1 cellular context compared by ENCODE assay signal in the genomic region with DNA sequence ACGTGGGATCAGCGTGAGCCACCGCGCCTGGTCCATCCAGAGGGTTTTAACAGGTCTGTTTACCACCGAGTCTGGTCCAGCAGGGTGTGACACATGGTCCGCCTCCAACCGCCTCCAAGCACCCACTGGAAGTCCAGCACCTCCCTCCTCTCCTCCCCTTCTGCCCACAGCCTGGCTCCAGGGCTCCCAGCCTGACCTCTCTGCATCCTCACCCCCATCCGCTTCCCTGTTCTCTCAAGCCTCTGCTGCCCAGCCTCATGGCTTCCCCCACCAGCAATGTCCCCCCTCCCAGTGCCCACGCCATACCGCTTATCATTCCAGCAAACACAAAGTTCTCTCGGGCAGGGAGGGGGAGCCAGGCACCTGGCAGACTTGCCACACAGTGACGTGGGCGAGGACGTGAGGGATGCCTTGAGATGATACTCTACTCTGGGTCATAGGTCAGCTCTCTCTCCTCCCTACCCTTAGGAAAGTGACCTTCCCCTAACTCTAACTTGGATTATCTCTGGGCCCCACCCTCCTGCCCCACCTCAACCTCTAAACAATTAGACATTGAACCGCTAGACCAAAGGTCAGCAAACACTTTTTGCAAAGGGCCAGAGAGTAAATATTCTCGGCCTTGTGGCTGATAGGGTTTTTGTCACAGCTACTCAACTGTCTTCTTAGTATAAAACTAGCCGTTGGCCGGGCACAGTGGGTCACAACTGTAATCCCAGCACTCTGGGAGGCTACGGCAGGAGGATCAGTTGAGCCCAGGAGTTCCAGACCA.
TF ChIP-seq lines count a peak whose summit lies in the region.

No MANE protein-coding gene starts in this region.

TF ChIP-seq in HepG2, 621 proteins besides CTCF, POLR2A, EP300 and RAD21 (continued from another document and continues in another):
- TF ChIP-seq, protein P1, sequence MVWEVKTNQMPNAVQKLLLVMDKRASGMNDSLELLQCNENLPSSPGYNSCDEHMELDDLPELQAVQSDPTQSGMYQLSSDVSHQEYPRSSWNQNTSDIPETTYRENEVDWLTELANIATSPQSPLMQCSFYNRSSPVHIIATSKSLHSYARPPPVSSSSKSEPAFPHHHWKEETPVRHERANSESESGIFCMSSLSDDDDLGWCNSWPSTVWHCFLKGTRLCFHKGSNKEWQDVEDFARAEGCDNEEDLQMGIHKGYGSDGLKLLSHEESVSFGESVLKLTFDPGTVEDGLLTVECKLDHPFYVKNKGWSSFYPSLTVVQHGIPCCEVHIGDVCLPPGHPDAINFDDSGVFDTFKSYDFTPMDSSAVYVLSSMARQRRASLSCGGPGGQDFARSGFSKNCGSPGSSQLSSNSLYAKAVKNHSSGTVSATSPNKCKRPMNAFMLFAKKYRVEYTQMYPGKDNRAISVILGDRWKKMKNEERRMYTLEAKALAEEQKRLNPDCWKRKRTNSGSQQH (CRISPR knock-in tag; IDR thresholded peaks at IDR 0.05; ENCODE audit: low read depth), result no peak
- TF ChIP-seq, protein P2, sequence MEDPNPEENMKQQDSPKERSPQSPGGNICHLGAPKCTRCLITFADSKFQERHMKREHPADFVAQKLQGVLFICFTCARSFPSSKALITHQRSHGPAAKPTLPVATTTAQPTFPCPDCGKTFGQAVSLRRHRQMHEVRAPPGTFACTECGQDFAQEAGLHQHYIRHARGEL (CRISPR knock-in tag; IDR thresholded peaks at IDR 0.05), result no peak
- no peak for TF ChIP-seq GTF3A (CRISPR knock-in tag; conservative IDR thresholded peaks at IDR 0.05)
- no peak for TF ChIP-seq SRSF9 (IDR thresholded peaks at IDR 0.05; ENCODE audit: borderline replicate concordance, insufficient read depth, low read depth, low read length, poor library complexity, severe bottlenecking)
- TF ChIP-seq CHCHD3 (CRISPR knock-in tag; IDR thresholded peaks at IDR 0.05), result no peak
- peak; percentile 75 for TF ChIP-seq AGO2 (optimal IDR thresholded peaks at IDR 0.05; ENCODE audit: low read depth, low read length)
- TF ChIP-seq, protein P3, sequence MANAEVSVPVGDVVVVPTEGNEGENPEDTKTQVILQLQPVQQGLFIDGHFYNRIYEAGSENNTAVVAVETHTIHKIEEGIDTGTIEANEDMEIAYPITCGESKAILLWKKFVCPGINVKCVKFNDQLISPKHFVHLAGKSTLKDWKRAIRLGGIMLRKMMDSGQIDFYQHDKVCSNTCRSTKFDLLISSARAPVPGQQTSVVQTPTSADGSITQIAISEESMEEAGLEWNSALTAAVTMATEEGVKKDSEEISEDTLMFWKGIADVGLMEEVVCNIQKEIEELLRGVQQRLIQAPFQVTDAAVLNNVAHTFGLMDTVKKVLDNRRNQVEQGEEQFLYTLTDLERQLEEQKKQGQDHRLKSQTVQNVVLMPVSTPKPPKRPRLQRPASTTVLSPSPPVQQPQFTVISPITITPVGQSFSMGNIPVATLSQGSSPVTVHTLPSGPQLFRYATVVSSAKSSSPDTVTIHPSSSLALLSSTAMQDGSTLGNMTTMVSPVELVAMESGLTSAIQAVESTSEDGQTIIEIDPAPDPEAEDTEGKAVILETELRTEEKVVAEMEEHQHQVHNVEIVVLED (CRISPR knock-in tag; IDR thresholded peaks at IDR 0.05; ENCODE audit: borderline replicate concordance), result peak; percentile 69
- TF ChIP-seq XBP1 (CRISPR knock-in tag; IDR thresholded peaks at IDR 0.05), result no peak
- no peak for TF ChIP-seq NFE2 (CRISPR knock-in tag; IDR thresholded peaks at IDR 0.05)
- TF ChIP-seq ZNF780A (CRISPR knock-in tag; IDR thresholded peaks at IDR 0.05), result peak; percentile 87; the same call in 1 of the 2 replicates
- TF ChIP-seq ZNF337 (CRISPR knock-in tag; IDR thresholded peaks at IDR 0.05; ENCODE audit: borderline replicate concordance, low read depth), result 0 out of 2 replicates have a peak, but pooled peaks have one; percentile 41
- TF ChIP-seq ZMYM2 (CRISPR knock-in tag; IDR thresholded peaks at IDR 0.05), result peak; percentile 99
- TF ChIP-seq CCDC6 (CRISPR knock-in tag; IDR thresholded peaks at IDR 0.05), result peak; percentile 36; the same call in 1 of the 2 replicates
- TF ChIP-seq, protein P4, sequence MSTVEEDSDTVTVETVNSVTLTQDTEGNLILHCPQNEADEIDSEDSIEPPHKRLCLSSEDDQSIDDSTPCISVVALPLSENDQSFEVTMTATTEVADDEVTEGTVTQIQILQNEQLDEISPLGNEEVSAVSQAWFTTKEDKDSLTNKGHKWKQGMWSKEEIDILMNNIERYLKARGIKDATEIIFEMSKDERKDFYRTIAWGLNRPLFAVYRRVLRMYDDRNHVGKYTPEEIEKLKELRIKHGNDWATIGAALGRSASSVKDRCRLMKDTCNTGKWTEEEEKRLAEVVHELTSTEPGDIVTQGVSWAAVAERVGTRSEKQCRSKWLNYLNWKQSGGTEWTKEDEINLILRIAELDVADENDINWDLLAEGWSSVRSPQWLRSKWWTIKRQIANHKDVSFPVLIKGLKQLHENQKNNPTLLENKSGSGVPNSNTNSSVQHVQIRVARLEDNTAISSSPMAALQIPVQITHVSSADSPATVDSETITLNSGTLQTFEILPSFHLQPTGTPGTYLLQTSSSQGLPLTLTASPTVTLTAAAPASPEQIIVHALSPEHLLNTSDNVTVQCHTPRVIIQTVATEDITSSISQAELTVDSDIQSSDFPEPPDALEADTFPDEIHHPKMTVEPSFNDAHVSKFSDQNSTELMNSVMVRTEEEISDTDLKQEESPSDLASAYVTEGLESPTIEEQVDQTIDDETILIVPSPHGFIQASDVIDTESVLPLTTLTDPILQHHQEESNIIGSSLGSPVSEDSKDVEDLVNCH (CRISPR knock-in tag; IDR thresholded peaks at IDR 0.05), result no peak
- no peak for TF ChIP-seq MBD4 (IDR thresholded peaks at IDR 0.05; ENCODE audit: borderline replicate concordance, low read length)
- TF ChIP-seq, protein P5, sequence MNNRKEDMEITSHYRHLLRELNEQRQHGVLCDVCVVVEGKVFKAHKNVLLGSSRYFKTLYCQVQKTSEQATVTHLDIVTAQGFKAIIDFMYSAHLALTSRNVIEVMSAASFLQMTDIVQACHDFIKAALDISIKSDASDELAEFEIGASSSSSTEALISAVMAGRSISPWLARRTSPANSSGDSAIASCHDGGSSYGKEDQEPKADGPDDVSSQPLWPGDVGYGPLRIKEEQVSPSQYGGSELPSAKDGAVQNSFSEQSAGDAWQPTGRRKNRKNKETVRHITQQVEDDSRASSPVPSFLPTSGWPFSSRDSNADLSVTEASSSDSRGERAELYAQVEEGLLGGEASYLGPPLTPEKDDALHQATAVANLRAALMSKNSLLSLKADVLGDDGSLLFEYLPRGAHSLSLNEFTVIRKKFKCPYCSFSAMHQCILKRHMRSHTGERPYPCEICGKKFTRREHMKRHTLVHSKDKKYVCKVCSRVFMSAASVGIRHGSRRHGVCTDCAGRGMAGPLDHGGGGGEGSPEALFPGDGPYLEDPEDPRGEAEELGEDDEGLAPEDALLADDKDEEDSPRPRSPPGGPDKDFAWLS (CRISPR knock-in tag; IDR thresholded peaks at IDR 0.05; ENCODE audit: borderline replicate concordance), result no peak; the same call in 1 of the 2 replicates
- peak; percentile 99 for TF ChIP-seq ZNF746 (CRISPR knock-in tag; IDR thresholded peaks at IDR 0.05)
- TF ChIP-seq, protein P6, sequence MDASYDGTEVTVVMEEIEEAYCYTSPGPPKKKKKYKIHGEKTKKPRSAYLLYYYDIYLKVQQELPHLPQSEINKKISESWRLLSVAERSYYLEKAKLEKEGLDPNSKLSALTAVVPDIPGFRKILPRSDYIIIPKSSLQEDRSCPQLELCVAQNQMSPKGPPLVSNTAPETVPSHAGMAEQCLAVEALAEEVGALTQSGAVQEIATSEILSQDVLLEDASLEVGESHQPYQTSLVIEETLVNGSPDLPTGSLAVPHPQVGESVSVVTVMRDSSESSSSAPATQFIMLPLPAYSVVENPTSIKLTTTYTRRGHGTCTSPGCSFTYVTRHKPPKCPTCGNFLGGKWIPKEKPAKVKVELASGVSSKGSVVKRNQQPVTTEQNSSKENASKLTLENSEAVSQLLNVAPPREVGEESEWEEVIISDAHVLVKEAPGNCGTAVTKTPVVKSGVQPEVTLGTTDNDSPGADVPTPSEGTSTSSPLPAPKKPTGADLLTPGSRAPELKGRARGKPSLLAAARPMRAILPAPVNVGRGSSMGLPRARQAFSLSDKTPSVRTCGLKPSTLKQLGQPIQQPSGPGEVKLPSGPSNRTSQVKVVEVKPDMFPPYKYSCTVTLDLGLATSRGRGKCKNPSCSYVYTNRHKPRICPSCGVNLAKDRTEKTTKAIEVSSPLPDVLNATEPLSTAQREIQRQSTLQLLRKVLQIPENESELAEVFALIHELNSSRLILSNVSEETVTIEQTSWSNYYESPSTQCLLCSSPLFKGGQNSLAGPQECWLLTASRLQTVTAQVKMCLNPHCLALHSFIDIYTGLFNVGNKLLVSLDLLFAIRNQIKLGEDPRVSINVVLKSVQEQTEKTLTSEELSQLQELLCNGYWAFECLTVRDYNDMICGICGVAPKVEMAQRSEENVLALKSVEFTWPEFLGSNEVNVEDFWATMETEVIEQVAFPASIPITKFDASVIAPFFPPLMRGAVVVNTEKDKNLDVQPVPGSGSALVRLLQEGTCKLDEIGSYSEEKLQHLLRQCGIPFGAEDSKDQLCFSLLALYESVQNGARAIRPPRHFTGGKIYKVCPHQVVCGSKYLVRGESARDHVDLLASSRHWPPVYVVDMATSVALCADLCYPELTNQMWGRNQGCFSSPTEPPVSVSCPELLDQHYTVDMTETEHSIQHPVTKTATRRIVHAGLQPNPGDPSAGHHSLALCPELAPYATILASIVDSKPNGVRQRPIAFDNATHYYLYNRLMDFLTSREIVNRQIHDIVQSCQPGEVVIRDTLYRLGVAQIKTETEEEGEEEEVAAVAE (CRISPR knock-in tag; IDR thresholded peaks at IDR 0.05; ENCODE audit: borderline replicate concordance), result no peak; the same call in 1 of the 2 replicates
- TF ChIP-seq SIX1 (CRISPR knock-in tag; IDR thresholded peaks at IDR 0.05; ENCODE audit: borderline replicate concordance), result peak; percentile 82
- TF ChIP-seq, protein P7, sequence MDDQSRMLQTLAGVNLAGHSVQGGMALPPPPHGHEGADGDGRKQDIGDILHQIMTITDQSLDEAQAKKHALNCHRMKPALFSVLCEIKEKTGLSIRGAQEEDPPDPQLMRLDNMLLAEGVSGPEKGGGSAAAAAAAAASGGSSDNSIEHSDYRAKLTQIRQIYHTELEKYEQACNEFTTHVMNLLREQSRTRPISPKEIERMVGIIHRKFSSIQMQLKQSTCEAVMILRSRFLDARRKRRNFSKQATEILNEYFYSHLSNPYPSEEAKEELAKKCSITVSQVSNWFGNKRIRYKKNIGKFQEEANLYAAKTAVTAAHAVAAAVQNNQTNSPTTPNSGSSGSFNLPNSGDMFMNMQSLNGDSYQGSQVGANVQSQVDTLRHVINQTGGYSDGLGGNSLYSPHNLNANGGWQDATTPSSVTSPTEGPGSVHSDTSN (CRISPR knock-in tag; IDR thresholded peaks at IDR 0.05; ENCODE audit: borderline replicate concordance), result no peak
- no peak for TF ChIP-seq SP1 (IDR thresholded peaks at IDR 0.05)
- TF ChIP-seq SP1 (CRISPR knock-in tag; IDR thresholded peaks at IDR 0.05), result peak; percentile 27; the same call in 1 of the 2 replicates
- TF ChIP-seq, protein P8, sequence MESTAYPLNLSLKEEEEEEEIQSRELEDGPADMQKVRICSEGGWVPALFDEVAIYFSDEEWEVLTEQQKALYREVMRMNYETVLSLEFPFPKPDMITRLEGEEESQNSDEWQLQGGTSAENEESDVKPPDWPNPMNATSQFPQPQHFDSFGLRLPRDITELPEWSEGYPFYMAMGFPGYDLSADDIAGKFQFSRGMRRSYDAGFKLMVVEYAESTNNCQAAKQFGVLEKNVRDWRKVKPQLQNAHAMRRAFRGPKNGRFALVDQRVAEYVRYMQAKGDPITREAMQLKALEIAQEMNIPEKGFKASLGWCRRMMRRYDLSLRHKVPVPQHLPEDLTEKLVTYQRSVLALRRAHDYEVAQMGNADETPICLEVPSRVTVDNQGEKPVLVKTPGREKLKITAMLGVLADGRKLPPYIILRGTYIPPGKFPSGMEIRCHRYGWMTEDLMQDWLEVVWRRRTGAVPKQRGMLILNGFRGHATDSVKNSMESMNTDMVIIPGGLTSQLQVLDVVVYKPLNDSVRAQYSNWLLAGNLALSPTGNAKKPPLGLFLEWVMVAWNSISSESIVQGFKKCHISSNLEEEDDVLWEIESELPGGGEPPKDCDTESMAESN (CRISPR knock-in tag; conservative IDR thresholded peaks at IDR 0.05), result 0 out of 2 replicates have a peak, but pooled peaks have one; percentile 32
- TF ChIP-seq RCOR2 (CRISPR knock-in tag; IDR thresholded peaks at IDR 0.05), result peak; percentile 98
- peak; percentile 87; the same call in 1 of the 2 replicates for TF ChIP-seq ZNF44 (CRISPR knock-in tag; IDR thresholded peaks at IDR 0.05)
- TF ChIP-seq ZFP36L1 (CRISPR knock-in tag; IDR thresholded peaks at IDR 0.05), result no peak
- 0 out of 2 replicates have a peak, but pooled peaks have one; percentile 26 for TF ChIP-seq DNMT3B (CRISPR knock-in tag; conservative IDR thresholded peaks at IDR 0.05)
- TF ChIP-seq ZNF670 (CRISPR knock-in tag; IDR thresholded peaks at IDR 0.05; ENCODE audit: borderline replicate concordance), result peak; percentile 38; the same call in 1 of the 2 replicates
- TF ChIP-seq ZSCAN12 (CRISPR knock-in tag; IDR thresholded peaks at IDR 0.05), result no peak
- no peak for TF ChIP-seq ZNF451 (CRISPR knock-in tag; IDR thresholded peaks at IDR 0.05)
- TF ChIP-seq, protein P9, sequence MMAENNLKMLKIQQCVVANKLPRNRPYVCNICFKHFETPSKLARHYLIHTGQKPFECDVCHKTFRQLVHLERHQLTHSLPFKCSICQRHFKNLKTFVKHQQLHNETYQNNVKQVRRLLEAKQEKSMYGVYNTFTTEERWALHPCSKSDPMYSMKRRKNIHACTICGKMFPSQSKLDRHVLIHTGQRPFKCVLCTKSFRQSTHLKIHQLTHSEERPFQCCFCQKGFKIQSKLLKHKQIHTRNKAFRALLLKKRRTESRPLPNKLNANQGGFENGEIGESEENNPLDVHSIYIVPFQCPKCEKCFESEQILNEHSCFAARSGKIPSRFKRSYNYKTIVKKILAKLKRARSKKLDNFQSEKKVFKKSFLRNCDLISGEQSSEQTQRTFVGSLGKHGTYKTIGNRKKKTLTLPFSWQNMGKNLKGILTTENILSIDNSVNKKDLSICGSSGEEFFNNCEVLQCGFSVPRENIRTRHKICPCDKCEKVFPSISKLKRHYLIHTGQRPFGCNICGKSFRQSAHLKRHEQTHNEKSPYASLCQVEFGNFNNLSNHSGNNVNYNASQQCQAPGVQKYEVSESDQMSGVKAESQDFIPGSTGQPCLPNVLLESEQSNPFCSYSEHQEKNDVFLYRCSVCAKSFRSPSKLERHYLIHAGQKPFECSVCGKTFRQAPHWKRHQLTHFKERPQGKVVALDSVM (CRISPR knock-in tag; IDR thresholded peaks at IDR 0.05), result peak; percentile 90
- TF ChIP-seq ATM (IDR thresholded peaks at IDR 0.05; ENCODE audit: borderline replicate concordance), result no peak
- TF ChIP-seq SIN3A (IDR thresholded peaks at IDR 0.05; ENCODE audit: borderline replicate concordance, low read depth, low read length), result no peak
- TF ChIP-seq YEATS4 (CRISPR knock-in tag; IDR thresholded peaks at IDR 0.05; ENCODE audit: borderline replicate concordance), result peak; percentile 22; the same call in 1 of the 2 replicates
- TF ChIP-seq HNRNPH1 (optimal IDR thresholded peaks at IDR 0.05; ENCODE audit: low read depth, low read length), result no peak
- TF ChIP-seq, protein P10, sequence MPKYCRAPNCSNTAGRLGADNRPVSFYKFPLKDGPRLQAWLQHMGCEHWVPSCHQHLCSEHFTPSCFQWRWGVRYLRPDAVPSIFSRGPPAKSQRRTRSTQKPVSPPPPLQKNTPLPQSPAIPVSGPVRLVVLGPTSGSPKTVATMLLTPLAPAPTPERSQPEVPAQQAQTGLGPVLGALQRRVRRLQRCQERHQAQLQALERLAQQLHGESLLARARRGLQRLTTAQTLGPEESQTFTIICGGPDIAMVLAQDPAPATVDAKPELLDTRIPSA (CRISPR knock-in tag; IDR thresholded peaks at IDR 0.05; ENCODE audit: borderline replicate concordance), result no peak
- TF ChIP-seq ZNF672 (CRISPR knock-in tag; IDR thresholded peaks at IDR 0.05), result no peak
- peak; percentile 66; the same call in 1 of the 2 replicates for TF ChIP-seq ZIK1 (CRISPR knock-in tag; IDR thresholded peaks at IDR 0.05; ENCODE audit: borderline replicate concordance, low read depth)
- TF ChIP-seq ZNF484 (CRISPR knock-in tag; IDR thresholded peaks at IDR 0.05; ENCODE audit: borderline replicate concordance, low read depth), result no peak
- no peak for TF ChIP-seq NFE2L1 (CRISPR knock-in tag; IDR thresholded peaks at IDR 0.05; ENCODE audit: borderline replicate concordance)
